In genomic region chr9:133533878-133534277, GRCh38 we compare ENCODE assay signal across 2 cellular contexts.
A peak's percentile ranks its signal among the peaks of the same experiment; 100 is the strongest.
TF ChIP-seq lines count a peak whose summit lies in the region.

No MANE protein-coding gene starts in this region.

TF ChIP-seq in IMR-90, 13 proteins besides CTCF, POLR2A, EP300 and RAD21:
- no peak for TF ChIP-seq USF2 (IDR thresholded peaks at IDR 0.05; ENCODE audit: low read depth, low read length)
- no peak for TF ChIP-seq FOS (IDR thresholded peaks at IDR 0.05; ENCODE audit: low read depth, low read length)
- no peak for TF ChIP-seq SMC3 (IDR thresholded peaks at IDR 0.05; ENCODE audit: low read depth, low read length)
- TF ChIP-seq CEBPB (IDR thresholded peaks at IDR 0.05; ENCODE audit: low read depth, low read length) = no peak
- no peak for TF ChIP-seq MXI1 (IDR thresholded peaks at IDR 0.05; ENCODE audit: borderline replicate concordance, low read depth, low read length)
- TF ChIP-seq MAFK (IDR thresholded peaks at IDR 0.05; ENCODE audit: low read depth, low read length) = no peak
- TF ChIP-seq RFX5 (IDR thresholded peaks at IDR 0.05; ENCODE audit: low read depth, low read length) = no peak
- no peak for TF ChIP-seq ELK1 (IDR thresholded peaks at IDR 0.05; ENCODE audit: borderline replicate concordance, low read depth, low read length)
- TF ChIP-seq RCOR1 (IDR thresholded peaks at IDR 0.05; ENCODE audit: insufficient replicate concordance, low read length) = no peak
- no peak for TF ChIP-seq CHD1 (IDR thresholded peaks at IDR 0.05; ENCODE audit: low read depth, low read length)
- no peak for TF ChIP-seq NFE2L2 (IDR thresholded peaks at IDR 0.05; ENCODE audit: low read depth, low read length)
- no peak for TF ChIP-seq BHLHE40 (IDR thresholded peaks at IDR 0.05; ENCODE audit: low read depth, low read length)
- no peak for TF ChIP-seq MAZ (IDR thresholded peaks at IDR 0.05; ENCODE audit: borderline replicate concordance, low read depth, low read length)

TF ChIP-seq in HepG2, 621 proteins besides CTCF, POLR2A, EP300 and RAD21 (continues in another document):
- peak; percentile 28; the same call in 1 of the 2 replicates for TF ChIP-seq AHR (CRISPR knock-in tag; IDR thresholded peaks at IDR 0.05)
- TF ChIP-seq NR0B2 (CRISPR knock-in tag; IDR thresholded peaks at IDR 0.05) = no peak
- TF ChIP-seq ZNF784 (CRISPR knock-in tag; IDR thresholded peaks at IDR 0.05; ENCODE audit: borderline replicate concordance) = no peak
- TF ChIP-seq ZNF547 (CRISPR knock-in tag; IDR thresholded peaks at IDR 0.05) = no peak
- no peak for TF ChIP-seq HMGXB4 (CRISPR knock-in tag; IDR thresholded peaks at IDR 0.05; ENCODE audit: borderline replicate concordance in 1 of 2, low read depth in 1 of 2)
- 0 out of 2 replicates have a peak, but pooled peaks have one; percentile 7 for TF ChIP-seq ZNF749 (CRISPR knock-in tag; IDR thresholded peaks at IDR 0.05; ENCODE audit: borderline replicate concordance)
- TF ChIP-seq NAIF1 (CRISPR knock-in tag; IDR thresholded peaks at IDR 0.05; ENCODE audit: borderline replicate concordance) = no peak
- TF ChIP-seq ZNF678 (CRISPR knock-in tag; IDR thresholded peaks at IDR 0.05) = no peak
- no peak for TF ChIP-seq PHF8 (CRISPR knock-in tag; IDR thresholded peaks at IDR 0.05)
- TF ChIP-seq ARNT2 (CRISPR knock-in tag; IDR thresholded peaks at IDR 0.05; ENCODE audit: low read depth) = no peak
- no peak for TF ChIP-seq CHCHD3 (CRISPR knock-in tag; IDR thresholded peaks at IDR 0.05)
- TF ChIP-seq ZIK1 (CRISPR knock-in tag; IDR thresholded peaks at IDR 0.05; ENCODE audit: borderline replicate concordance, low read depth) = no peak
- TF ChIP-seq MLX (CRISPR knock-in tag; IDR thresholded peaks at IDR 0.05) = no peak
- 0 out of 2 replicates have a peak, but pooled peaks have one; percentile 7 for TF ChIP-seq TAF1 (CRISPR knock-in tag; IDR thresholded peaks at IDR 0.05)
- TF ChIP-seq RBM22 (optimal IDR thresholded peaks at IDR 0.05; ENCODE audit: low read length) = no peak
- no peak for TF ChIP-seq BRCA1 (CRISPR knock-in tag; IDR thresholded peaks at IDR 0.05)
- no peak; the same call in 1 of the 2 replicates for TF ChIP-seq CBFB (CRISPR knock-in tag; IDR thresholded peaks at IDR 0.05)
- no peak for TF ChIP-seq ZMYM4 (CRISPR knock-in tag; IDR thresholded peaks at IDR 0.05)
- no peak for TF ChIP-seq ZZZ3 (CRISPR knock-in tag; IDR thresholded peaks at IDR 0.05; ENCODE audit: borderline replicate concordance)
- no peak for TF ChIP-seq IKZF5 (CRISPR knock-in tag; IDR thresholded peaks at IDR 0.05)
- TF ChIP-seq SCMH1 (CRISPR knock-in tag; IDR thresholded peaks at IDR 0.05; ENCODE audit: borderline replicate concordance) = no peak
- no peak for TF ChIP-seq ZNF800 (CRISPR knock-in tag; IDR thresholded peaks at IDR 0.05)
- TF ChIP-seq CBX5 (CRISPR knock-in tag; IDR thresholded peaks at IDR 0.05; ENCODE audit: borderline replicate concordance) = no peak
- no peak for TF ChIP-seq ZNF205 (CRISPR knock-in tag; IDR thresholded peaks at IDR 0.05)
- 0 out of 2 replicates have a peak, but pooled peaks have one; percentile 0 for TF ChIP-seq MXD1 (CRISPR knock-in tag; IDR thresholded peaks at IDR 0.05)
- TF ChIP-seq CSRNP1 (CRISPR knock-in tag; IDR thresholded peaks at IDR 0.05) = 0 out of 2 replicates have a peak, but pooled peaks have one; percentile 23
- peak; percentile 11 for TF ChIP-seq ZNF18 (CRISPR knock-in tag; IDR thresholded peaks at IDR 0.05; ENCODE audit: insufficient replicate concordance)
- no peak for TF ChIP-seq ATAD3A (CRISPR knock-in tag; IDR thresholded peaks at IDR 0.05)
- no peak for TF ChIP-seq ZNF543 (CRISPR knock-in tag; IDR thresholded peaks at IDR 0.05)
- TF ChIP-seq GABPB1 (CRISPR knock-in tag; IDR thresholded peaks at IDR 0.05) = peak; percentile 17; the same call in 1 of the 2 replicates
- TF ChIP-seq NONO (IDR thresholded peaks at IDR 0.05) = no peak
- TF ChIP-seq NONO (CRISPR knock-in tag; conservative IDR thresholded peaks at IDR 0.05) = no peak
- no peak for TF ChIP-seq ZSCAN31 (CRISPR knock-in tag; IDR thresholded peaks at IDR 0.05; ENCODE audit: low read depth)
- no peak for TF ChIP-seq ZFX (CRISPR knock-in tag; IDR thresholded peaks at IDR 0.05; ENCODE audit: low read depth)
- TF ChIP-seq ZNF574 (CRISPR knock-in tag; IDR thresholded peaks at IDR 0.05) = 0 out of 2 replicates have a peak, but pooled peaks have one; percentile 7
- TF ChIP-seq MAX (IDR thresholded peaks at IDR 0.05) = no peak
- TF ChIP-seq NPAS2 (CRISPR knock-in tag; IDR thresholded peaks at IDR 0.05; ENCODE audit: borderline replicate concordance) = no peak
- no peak for TF ChIP-seq ZNF432 (CRISPR knock-in tag; IDR thresholded peaks at IDR 0.05; ENCODE audit: borderline replicate concordance)
- TF ChIP-seq ZNF546 (CRISPR knock-in tag; conservative IDR thresholded peaks at IDR 0.05) = no peak
- TF ChIP-seq ADNP (CRISPR knock-in tag; IDR thresholded peaks at IDR 0.05) = no peak
- TF ChIP-seq TEAD2 (CRISPR knock-in tag; IDR thresholded peaks at IDR 0.05) = no peak
- no peak for TF ChIP-seq ZBTB26 (CRISPR knock-in tag; IDR thresholded peaks at IDR 0.05; ENCODE audit: borderline replicate concordance)
- TF ChIP-seq CCDC6 (CRISPR knock-in tag; IDR thresholded peaks at IDR 0.05) = no peak
- TF ChIP-seq SIN3B (IDR thresholded peaks at IDR 0.05; ENCODE audit: low read length) = no peak
